In genomic region chr15:87828608-87829007, GRCh38 we compare ENCODE assay signal across 33 cellular contexts.
"Had no signal": no experiment of that assay in that cellular context is flagged by ENCODE, and none has a peak within 500 bp of the region (broad histone marks: within the 10 kb centered on the region; RNA-seq: fewer than 3 reads in every experiment).

No MANE protein-coding gene starts in this region.

- DNase-seq: activated B cell treated with CpG ODN at 0.5 μM for 24 hours; activated CD4-positive, alpha-beta memory T cell treated with anti-CD3 and anti-CD28 coated beads for 36 hours; activated CD4-positive, alpha-beta T cell treated with anti-CD3 and anti-CD28 coated beads for 4 hours; activated CD4-positive, alpha-beta T cell treated with anti-CD3 and anti-CD28 coated beads, Interleukin-2, amount 10 ng/mL, durations not matched to agents 24 days and 14 days; activated CD4-positive, alpha-beta T cell treated with anti-CD3 and anti-CD28 coated beads, Interleukin-2, amount 50 U/mL, for 1 hour; activated CD4-positive, alpha-beta T cell treated with anti-CD3 and anti-CD28 coated beads, Interleukin-2, amount 50 U/mL, for 4 hours; activated CD4-positive, CD25-positive, alpha-beta regulatory T cell treated with anti-CD3 and anti-CD28 coated beads, Interleukin-2, amount 50 U/mL, for 72 hours; activated CD8-positive, alpha-beta memory T cell treated with anti-CD3 and anti-CD28 coated beads, Interleukin-2, amount 50 U/mL, for 4 hours; activated CD8-positive, alpha-beta T cell treated with anti-CD3 and anti-CD28 coated beads for 36 hours; activated effector memory CD4-positive, alpha-beta T cell treated with anti-CD3 and anti-CD28 coated beads, Interleukin-2, amount 50 U/mL, for 16 hours; activated gamma-delta T cell treated with Interleukin-2 at 50 U/mL for 16 hours; activated naive CD4-positive, alpha-beta T cell; activated naive CD4-positive, alpha-beta T cell treated with anti-CD3 and anti-CD28 coated beads for 36 hours; activated naive CD4-positive, alpha-beta T cell treated with anti-CD3 and anti-CD28 coated beads, Interleukin-2, amount 50 U/mL, for 16 hours; activated naive CD8-positive, alpha-beta T cell treated with anti-CD3 and anti-CD28 coated beads for 36 hours; activated T-cell treated with anti-CD3 and anti-CD28 coated beads for 4 hours; activated T-cell treated with anti-CD3 and anti-CD28 coated beads, Interleukin-2, amount 50 U/mL, for 1 hour; activated T-cell treated with anti-CD3 and anti-CD28 coated beads, Interleukin-2, amount 50 U/mL, for 4 hours; activated T-cell treated with anti-CD3 and anti-CD28 coated beads, Interleukin-2, amount 50 U/mL, for 72 hours; adrenal gland; amniotic stem cell; aorta; body of pancreas; brain microvascular endothelial cell; central memory CD4-positive, alpha-beta T cell; T-helper 2 cell; T-helper 9 cell had no signal

- H3K27ac ChIP-seq: adrenal gland, body of pancreas, brain microvascular endothelial cell, breast epithelium, VCaP had no signal

- H3K9me3 ChIP-seq: adrenal gland, body of pancreas, breast epithelium had no signal

- H3K36me3 ChIP-seq: adrenal gland, brain microvascular endothelial cell, breast epithelium had no signal

- H3K4me1 ChIP-seq: adrenal gland, body of pancreas, breast epithelium had no signal

- ATAC-seq: activated CD8-positive, alpha-beta T cell treated with anti-CD3 and anti-CD28 coated beads for 36 hours; activated naive CD4-positive, alpha-beta T cell treated with anti-CD3 and anti-CD28 coated beads, Interleukin-2, amount 50 U/mL, for 72 hours; activated T-cell treated with anti-CD3 and anti-CD28 coated beads, Interleukin-2, amount 50 U/mL, for 4 hours; activated T-cell treated with anti-CD3 and anti-CD28 coated beads, Interleukin-2, amount 50 U/mL, for 72 hours; activated T-helper 17 cell treated with anti-CD3 and anti-CD28 coated beads, Interleukin-2, amount 50 U/mL, for 72 hours; body of pancreas had no signal

- H3K4me3 ChIP-seq: adrenal gland, body of pancreas, breast epithelium had no signal

- FAIRE-seq: astrocyte, TTC549 had no signal

- H3K27me3 ChIP-seq: adrenal gland, body of pancreas, brain microvascular endothelial cell, breast epithelium had no signal
